In the genomic region with DNA sequence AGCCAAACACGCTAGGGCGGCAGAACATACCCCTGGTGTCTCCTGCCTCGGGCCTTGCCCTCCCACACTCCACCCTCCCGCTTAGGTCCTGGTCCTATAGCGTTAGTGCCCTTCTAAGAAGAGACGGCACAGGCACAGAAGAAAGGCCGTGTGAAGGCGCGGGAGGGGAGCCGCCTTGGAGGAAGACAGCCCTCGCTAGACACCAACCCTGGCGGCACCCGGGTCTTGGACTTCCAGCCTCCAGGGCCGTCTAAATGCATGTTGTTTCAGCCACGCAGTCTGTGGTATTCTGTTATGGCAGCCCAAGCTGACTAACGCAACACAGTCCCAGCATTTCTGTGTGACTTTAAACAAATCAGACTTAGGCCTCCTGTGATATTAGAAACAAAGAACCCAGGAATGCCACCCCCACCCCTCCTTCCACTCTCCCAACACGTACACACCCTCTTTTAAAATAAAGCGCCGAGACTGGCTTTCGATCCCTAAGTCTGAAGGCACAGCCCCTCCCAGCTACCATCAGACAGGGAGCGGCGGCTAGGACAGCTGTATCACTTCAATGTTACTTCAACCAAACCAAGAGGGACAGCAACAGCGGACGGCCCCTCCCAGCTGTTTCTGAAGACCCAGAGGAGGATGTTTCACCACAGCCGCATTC, we compare ENCODE assay signal across 15 cellular contexts.
DNase-seq lines count a peak whose midpoint lies in the region; ATAC-seq and TF ChIP-seq lines count a peak whose summit lies in the region.
"Had no signal": no experiment of that assay in that cellular context is flagged by ENCODE, and none has a peak within 500 bp of the region (broad histone marks: within the 10 kb centered on the region; RNA-seq: fewer than 3 reads in every experiment).

No MANE protein-coding gene starts in this region.

- peak; percentile 82 for ATAC-seq in gastroesophageal sphincter
- peak; percentile 73 to 88 for ATAC-seq in upper lobe of left lung (ENCODE audit: low FRiP score in 2 of 2)
- no peak for ATAC-seq in GM21526 (IDR thresholded peaks at IDR 0.05; ENCODE audit: low FRiP score, unreplicated experiment)
- ATAC-seq: GM12878 had no signal

- H3K9me3 ChIP-seq in gastroesophageal sphincter (no peaks in the 10 kb centered on the region), muscle layer of duodenum (ENCODE audit: control insufficient read depth in 1 of 2, low read length in 2 of 2) (no peaks in the 10 kb centered on the region), upper lobe of left lung (no peaks in the 10 kb centered on the region)

- WGBS in gastroesophageal sphincter (ENCODE audit: low coverage in 1 of 2), 2 donors = 32% methylated on average over 12 of the region's 25 CpGs; no CpG with 5 or more reads in 1 of the 2 donors
- 59 to 64% methylated on average over 24 to 25 of the region's 25 CpGs for WGBS in upper lobe of left lung, 2 donors

- H3K4me1 ChIP-seq in gastroesophageal sphincter (peaks cover 5 to 80% (median 27%) of the 10 kb centered on the region in 3 donors), muscle layer of duodenum (ENCODE audit: control insufficient read depth in 1 of 2, insufficient read depth in 2 of 2, low read length in 2 of 2) (peaks cover 0 to 40% of the 10 kb centered on the region in 2 donors), upper lobe of left lung (peaks cover 13 to 22% (median 19%) of the 10 kb centered on the region in 4 donors)

- TF ChIP-seq CTCF in WI38 (IDR thresholded peaks at IDR 0.05; ENCODE audit: low read depth, low read length) (no peak), gastroesophageal sphincter (IDR thresholded peaks at IDR 0.05) (no peak), upper lobe of left lung (IDR thresholded peaks at IDR 0.05) (no peak)

- TF ChIP-seq POLR2A in gastroesophageal sphincter (IDR thresholded peaks at IDR 0.05) = no peak
- TF ChIP-seq POLR2A in upper lobe of left lung (IDR thresholded peaks at IDR 0.05) = no peak

- no peaks in the 10 kb centered on the region for H3K27me3 ChIP-seq in gastroesophageal sphincter
- no peaks in the 10 kb centered on the region for H3K27me3 ChIP-seq in muscle layer of duodenum (ENCODE audit: low read depth, low read length)
- H3K27me3 ChIP-seq in upper lobe of left lung = no peaks in the 10 kb centered on the region

- peaks cover 0 to 55% of the 10 kb centered on the region in 2 donors for H3K36me3 ChIP-seq in gastroesophageal sphincter
- H3K36me3 ChIP-seq in muscle layer of duodenum (ENCODE audit: control insufficient read depth in 1 of 2, insufficient read depth in 2 of 2, low read length in 2 of 2) = peaks cover 16% of the 10 kb centered on the region in 2 donors
- peaks cover 0 to 41% (median 5%) of the 10 kb centered on the region in 4 donors for H3K36me3 ChIP-seq in upper lobe of left lung

- DNase-seq in upper lobe of left lung (peak in 1 of 2 donors; percentile 50), DMS153 (lab: John Stamatoyannopoulos, UW) (no peak)
- DNase-seq in activated effector memory CD4-positive, alpha-beta T cell treated with anti-CD3 and anti-CD28 coated beads, Interleukin-2, amount 50 U/mL, for 16 hours = no peak
- DNase-seq: activated CD4-positive, alpha-beta T cell treated with anti-CD3 and anti-CD28 coated beads for 4 hours; activated naive CD4-positive, alpha-beta T cell treated with anti-CD3 and anti-CD28 coated beads, Interleukin-2, amount 50 U/mL, for 16 hours; effector memory CD4-positive, alpha-beta T cell; MV-4-11; NCI-H69; nucleus accumbens; SIG-M5 had no signal

- peak overlapping the region; percentile 26; the same call in 1 of the 2 replicates for H3K4me3 ChIP-seq in WI38 (ENCODE audit: low read depth, low read length)
- peak overlapping the region in 1 of 2 donors; percentile 21 for H3K4me3 ChIP-seq in gastroesophageal sphincter
- H3K4me3 ChIP-seq in muscle layer of duodenum (ENCODE audit: low read depth in 1 of 2, low read length in 2 of 2) = peak overlapping the region in 1 of 2 donors; percentile 22
- H3K4me3 ChIP-seq in upper lobe of left lung = no peak overlapping the region
- H3K4me3 ChIP-seq: GM12878 had no signal

- H3K27ac ChIP-seq in gastroesophageal sphincter (peak overlapping the region; percentile 59 to 89 (median 80)), muscle layer of duodenum (ENCODE audit: low read length) (peak overlapping the region; percentile 7), upper lobe of left lung (peak overlapping the region; percentile 24 to 75 (median 60))

- TF ChIP-seq EP300 in gastroesophageal sphincter (IDR thresholded peaks at IDR 0.05) = no peak
- TF ChIP-seq EP300 in upper lobe of left lung (IDR thresholded peaks at IDR 0.05) = no peak

Comparison
In these comparisons a context has a peak if more than half of its experiments do, and no peak if none do; other contexts are left out.
1. H3K27ac ChIP-seq: peak in every context shown above with its lines; median percentile 80 in gastroesophageal sphincter; 60 in upper lobe of left lung; 7 in muscle layer of duodenum.